8 cellular contexts compared by ENCODE assay signal in the genomic region with DNA sequence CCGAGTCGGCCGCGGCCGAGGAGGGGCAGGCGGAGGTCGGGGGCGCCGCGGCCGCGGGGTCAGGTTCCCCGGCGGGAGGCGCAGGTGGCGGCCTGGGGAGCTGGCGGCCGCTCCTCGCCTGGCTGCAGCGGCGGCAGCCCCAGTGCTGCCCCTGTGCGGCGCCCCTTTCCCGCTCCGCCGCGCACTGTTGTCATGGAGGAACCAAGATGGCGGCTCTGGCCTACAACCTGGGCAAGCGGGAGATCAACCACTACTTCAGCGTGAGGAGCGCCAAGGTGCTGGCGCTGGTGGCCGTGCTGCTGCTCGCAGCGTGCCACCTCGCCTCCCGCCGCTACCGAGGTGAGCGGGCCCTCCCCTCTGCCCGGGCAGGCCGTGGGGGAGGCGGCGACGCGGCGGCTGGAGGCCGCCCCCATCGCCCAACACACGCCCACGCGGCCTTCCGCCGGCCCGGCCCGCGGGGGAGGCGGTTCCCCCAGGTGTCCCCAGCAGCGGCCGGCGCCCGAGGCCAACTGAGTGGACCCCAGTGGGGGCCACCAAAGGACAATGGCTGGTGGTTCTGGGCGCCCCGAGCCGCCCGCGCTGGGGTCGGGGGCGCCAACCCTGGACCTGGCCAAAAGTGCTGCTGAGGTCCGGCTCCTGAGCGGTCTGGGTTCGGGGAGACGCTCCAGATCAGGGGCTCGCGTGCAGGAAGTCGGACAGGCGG. TPM values are rescaled to one million over a fixed set of nuclear protein-coding genes. Genes with fewer than 3 reads are reported as not detected.
DNase-seq lines count a peak whose midpoint lies in the region; ATAC-seq and TF ChIP-seq lines count a peak whose summit lies in the region.

No MANE protein-coding gene starts in this region.

- H3K9me3 ChIP-seq in SK-N-SH (no peaks in the 10 kb centered on the region), cardiac muscle cell (ENCODE audit: low read depth) (no peaks in the 10 kb centered on the region), trophoblast cell (ENCODE audit: insufficient read depth, low read depth, low read length) (no peaks in the 10 kb centered on the region), upper lobe of left lung (no peaks in the 10 kb centered on the region)

- peak overlapping the region; percentile 99 for H4K12ac ChIP-seq in trophoblast cell (ENCODE audit: low read depth, low read length)

- H3K9me2 ChIP-seq in SK-N-SH: no peaks in the 10 kb centered on the region

- peak overlapping the region; percentile 72 to 98 for H3K27ac ChIP-seq in SK-N-SH (ENCODE audit: low read depth in 2 of 2, low read length in 1 of 2)
- peak overlapping the region; percentile 98 for H3K27ac ChIP-seq in cardiac muscle cell
- H3K27ac ChIP-seq in trophoblast cell (ENCODE audit: low read depth, low read length): peak overlapping the region; percentile 95
- peak overlapping the region; percentile 89 to 96 (median 95) for H3K27ac ChIP-seq in upper lobe of left lung

- H4K8ac ChIP-seq in trophoblast cell (ENCODE audit: low read depth, low read length): peak overlapping the region; percentile 100

- POLR2A ChIA-PET in SK-N-SH (lab: Yijun Ruan, JAX): interaction anchor here (1.3 kb wide), 1 partner anchor 145 kb away, joined by 3 read pairs; no protein-coding TSS in a partner anchor

- H3K27ac Mint-ChIP-seq in activated naive CD8-positive, alpha-beta T cell treated with anti-CD3 and anti-CD28 coated beads for 36 hours: peak overlapping the region; percentile 91

- H3K79me2 ChIP-seq in SK-N-SH (ENCODE audit: insufficient read depth) (peaks cover 47% of the 10 kb centered on the region), trophoblast cell (ENCODE audit: control insufficient read depth, insufficient read depth, low read length, poor library complexity) (peaks cover 14% of the 10 kb centered on the region)

- peak overlapping the region; percentile 98 for H4K91ac ChIP-seq in trophoblast cell (ENCODE audit: low read depth, low read length)

- peak overlapping the region; percentile 100 for H3K18ac ChIP-seq in trophoblast cell (ENCODE audit: low read length)

- H3K27me3 ChIP-seq in SK-N-SH (ENCODE audit: insufficient read depth): no peaks in the 10 kb centered on the region
- H3K27me3 ChIP-seq in cardiac muscle cell: no peaks in the 10 kb centered on the region
- no peaks in the 10 kb centered on the region for H3K27me3 ChIP-seq in trophoblast cell (ENCODE audit: insufficient read depth, low read length)
- H3K27me3 ChIP-seq in upper lobe of left lung: no peaks in the 10 kb centered on the region

- peak in 2 of 4 donors; percentile 19 to 86 for TF ChIP-seq POLR2A in upper lobe of left lung (IDR thresholded peaks at IDR 0.05)

- peak overlapping the region; percentile 93 for H2AK5ac ChIP-seq in trophoblast cell (ENCODE audit: low read length)

- ATAC-seq in upper lobe of left lung (ENCODE audit: low FRiP score in 2 of 2): peak; percentile 90 to 91

- H3K36me3 ChIP-seq in SK-N-SH (replicated peaks in 1 of 2; ENCODE audit: control insufficient read depth in 1 of 2, insufficient read depth in 2 of 2, low read length in 1 of 2): peaks cover 5 to 7% of the 10 kb centered on the region in 2 experiments
- no peaks in the 10 kb centered on the region for H3K36me3 ChIP-seq in cardiac muscle cell
- no peaks in the 10 kb centered on the region for H3K36me3 ChIP-seq in trophoblast cell (ENCODE audit: control insufficient read depth in 1 of 2, insufficient read depth in 2 of 2, low read length in 2 of 2)
- H3K36me3 ChIP-seq in upper lobe of left lung: no peaks in the 10 kb centered on the region

- H3K79me1 ChIP-seq in trophoblast cell (ENCODE audit: low read length): peaks cover 16% of the 10 kb centered on the region

- H3K4me2 ChIP-seq in SK-N-SH (peak overlapping the region; percentile 96), trophoblast cell (ENCODE audit: low read length) (peak overlapping the region; percentile 86)

- WGBS in SK-N-SH (ENCODE audit: low lambda C conversion rate): 7% methylated on average over 5 of the region's 77 CpGs
- no CpG with 5 or more reads among the region's 77 CpGs for WGBS in trophoblast cell (ENCODE audit: extremely low coverage, insufficient coverage, insufficient read length)
- WGBS in upper lobe of left lung, 2 donors: 1% methylated on average over 14 to 30 of the region's 77 CpGs

- H3K9ac ChIP-seq in SK-N-SH (peak overlapping the region; percentile 83), trophoblast cell (ENCODE audit: low read length) (peak overlapping the region; percentile 99)

- H3K9me3 Mint-ChIP-seq in activated naive CD8-positive, alpha-beta T cell treated with anti-CD3 and anti-CD28 coated beads for 36 hours: no peaks in the 10 kb centered on the region

- peak; percentile 91 for DNase-seq in GM10266 (ENCODE audit: extremely low spot score)
- DNase-seq in HCEC 1CT: peak; percentile 73
- peak; percentile 72 for DNase-seq in M059J (ENCODE audit: low read depth)
- peak; percentile 96 for DNase-seq in SK-N-SH
- peak; percentile 73 for DNase-seq in activated naive CD8-positive, alpha-beta T cell treated with anti-CD3 and anti-CD28 coated beads for 36 hours
- DNase-seq in cardiac muscle cell (ENCODE audit: low read depth in 1 of 2, low spot score in 1 of 2): peak; percentile 71 to 88
- DNase-seq in trophoblast cell: peak; percentile 51 to 74
- peak; percentile 68 to 94 for DNase-seq in upper lobe of left lung

- H3K4me1 ChIP-seq in SK-N-SH (ENCODE audit: control insufficient read depth in 1 of 2, insufficient read depth in 2 of 2, low read depth in 1 of 2, low read length in 1 of 2) (peaks cover 15 to 41% of the 10 kb centered on the region in 2 experiments; a peak in 3 of 4 replicates), cardiac muscle cell (ENCODE audit: low read depth) (peaks cover 34% of the 10 kb centered on the region), trophoblast cell (ENCODE audit: control insufficient read depth in 1 of 2, insufficient read depth in 2 of 2, low read length in 2 of 2) (peaks cover 1 to 3% of the 10 kb centered on the region in 2 experiments), upper lobe of left lung (peaks cover 12 to 41% (median 21%) of the 10 kb centered on the region in 4 donors)

- peak overlapping the region; percentile 99 for H2BK120ac ChIP-seq in trophoblast cell (ENCODE audit: insufficient read depth, low read length, poor library complexity)

- peak overlapping the region; percentile 99 for H3K4ac ChIP-seq in trophoblast cell (ENCODE audit: low read depth, low read length)

- H3K4me3 ChIP-seq in SK-N-SH (ENCODE audit: low read depth in 2 of 2, low read length in 1 of 2) (peak overlapping the region; percentile 92 to 93), cardiac muscle cell (peak overlapping the region; percentile 56), trophoblast cell (ENCODE audit: low read depth, low read length) (peak overlapping the region; percentile 100), upper lobe of left lung (peak overlapping the region; percentile 75 to 84 (median 84))

- CTCF ChIA-PET in SK-N-SH (lab: Yijun Ruan, JAX): interaction anchor here (0.7 to 2.1 kb wide), 3 partner anchors 16 to 146 kb away, joined by 3 to 13 read pairs (median 3); a partner anchor contains a TSS

- no peak overlapping the region for H3K23ac ChIP-seq in trophoblast cell (ENCODE audit: low read length)

- peak overlapping the region; percentile 88 for H3K4me3 Mint-ChIP-seq in activated naive CD8-positive, alpha-beta T cell treated with anti-CD3 and anti-CD28 coated beads for 36 hours

- peak; percentile 3; the same call in 1 of the 2 replicates for TF ChIP-seq RAD21 in SK-N-SH (IDR thresholded peaks at IDR 0.05; ENCODE audit: low read length)

- H3K4me1 Mint-ChIP-seq in activated naive CD8-positive, alpha-beta T cell treated with anti-CD3 and anti-CD28 coated beads for 36 hours: peaks cover 41% of the 10 kb centered on the region

- peak overlapping the region; percentile 93 for H2BK12ac ChIP-seq in trophoblast cell (ENCODE audit: low read length)

- TF ChIP-seq EP300 in SK-N-SH (IDR thresholded peaks at IDR 0.05; ENCODE audit: borderline replicate concordance in 1 of 2, low read depth in 1 of 2, low read length in 1 of 2) (peak in 1 of 2 experiments; percentile 22; a peak in 1 of 4 replicates), upper lobe of left lung (IDR thresholded peaks at IDR 0.05) (no peak)

- H2BK5ac ChIP-seq in trophoblast cell (ENCODE audit: low read depth, low read length, poor library complexity): peak overlapping the region; percentile 98

- TF ChIP-seq CTCF in GM10266 (IDR thresholded peaks at IDR 0.05; ENCODE audit: control insufficient read depth, insufficient read depth, low read depth, missing control alignments) (peak; percentile 53), SK-N-SH (IDR thresholded peaks at IDR 0.05) (no peak), cardiac muscle cell (IDR thresholded peaks at IDR 0.05; ENCODE audit: low read depth, low read length) (peak; percentile 35), upper lobe of left lung (IDR thresholded peaks at IDR 0.05) (peak in 4 of 6 experiments; percentile 6 to 46 (median 22))

- H2AFZ ChIP-seq in SK-N-SH (ENCODE audit: low read depth): peak overlapping the region; percentile 94; the same call in 1 of the 2 replicates
- peak overlapping the region; percentile 99 for H2AFZ ChIP-seq in trophoblast cell (ENCODE audit: insufficient read depth, low read length, poor library complexity)

- H3K27me3 Mint-ChIP-seq in activated naive CD8-positive, alpha-beta T cell treated with anti-CD3 and anti-CD28 coated beads for 36 hours: no peaks in the 10 kb centered on the region

- peak overlapping the region; percentile 100 for H3K14ac ChIP-seq in trophoblast cell (ENCODE audit: low read length)

- H3K36me3 Mint-ChIP-seq in activated naive CD8-positive, alpha-beta T cell treated with anti-CD3 and anti-CD28 coated beads for 36 hours: peaks cover 17% of the 10 kb centered on the region

- peaks cover 24% of the 10 kb centered on the region for H3F3A ChIP-seq in SK-N-SH (replicated peaks; ENCODE audit: insufficient read depth)

- H4K20me1 ChIP-seq in SK-N-SH (ENCODE audit: insufficient read depth): peaks cover 17% of the 10 kb centered on the region; the same call in 1 of the 2 replicates

TF ChIP-seq in SK-N-SH, 30 proteins besides CTCF, POLR2A, EP300 and RAD21 (continues in another document):
- TF ChIP-seq SMC3 (IDR thresholded peaks at IDR 0.05; ENCODE audit: low read depth, low read length) (peak; percentile 4; the same call in 1 of the 2 replicates), GABPA (IDR thresholded peaks at IDR 0.05; ENCODE audit: low read depth) (no peak), YY1 (IDR thresholded peaks at IDR 0.05; ENCODE audit: low read depth) (peak; percentile 94)

RNA-seq across cellular contexts. Expression of a gene that starts 0.4 kb away (rescaled TPM):
- 10.5 and 11.9 TPM in 2 replicates for total RNA-seq in M059J (2014; rRNA removed; shearing (Covaris generic))
- polyA plus RNA-seq in SK-N-SH (2012; rRNA removed) (8.5 and 12.2 TPM in 2 replicates), cardiac muscle cell (36.3 and 62.0 TPM in 2 replicates)
- 12.8 and 16.5 TPM in 2 replicates for polyA plus RNA-seq in SK-N-SH (2012; cell fraction: cytosol; rRNA removed)
- 7.4 and 22.5 TPM in 2 replicates for polyA plus RNA-seq in SK-N-SH (2012; cell fraction: nucleus; rRNA removed)
- total RNA-seq in activated naive CD8-positive, alpha-beta T cell treated with anti-CD3 and anti-CD28 coated beads for 36 hours: 10 to 100 TPM; 11.9 to 12.8 TPM
- total RNA-seq in cardiac muscle cell (24.5 and 38.9 TPM in 2 replicates), upper lobe of left lung (10 to 100 TPM; 10.1 to 52.9 (median 24.7) TPM)
- polyA plus RNA-seq in trophoblast cell (2013): 11.1 and 11.9 TPM in 2 replicates

Comparison
In these comparisons a context has a peak if more than half of its experiments do, and no peak if none do; other contexts are left out.
1. Peak in every context shown above with its lines: DNase-seq, ATAC-seq, H3K4me3 ChIP-seq and H3K27ac ChIP-seq.